In the genomic region with DNA sequence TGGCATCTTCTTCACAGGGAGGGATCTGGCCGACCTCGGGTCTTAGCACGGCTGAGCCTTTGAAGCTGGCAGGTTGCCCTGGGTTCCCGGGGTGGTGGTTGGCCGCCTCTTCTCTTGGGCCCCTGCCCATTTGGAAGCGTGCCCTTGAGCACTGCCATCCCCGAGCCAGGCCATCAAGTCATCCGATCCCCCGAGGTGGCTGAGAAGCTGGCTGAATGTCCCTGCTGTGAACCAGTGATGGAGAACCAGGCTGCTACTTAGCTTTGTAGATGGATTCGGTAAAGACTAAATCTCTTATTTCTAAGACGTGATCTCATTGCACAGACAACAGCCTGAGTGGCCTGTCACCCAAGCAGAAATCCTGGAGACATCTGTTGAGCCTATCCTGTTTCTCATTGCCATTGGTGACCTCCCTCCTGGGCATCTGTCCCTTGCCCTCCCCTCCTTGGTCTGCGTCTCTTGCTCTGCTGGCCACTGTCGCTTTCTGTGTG, we compare ENCODE assay signal across 11 cellular contexts.
DNase-seq lines count a peak whose midpoint lies in the region; ATAC-seq and TF ChIP-seq lines count a peak whose summit lies in the region.
"Had no signal": no experiment of that assay in that cellular context is flagged by ENCODE, and none has a peak within 500 bp of the region (broad histone marks: within the 10 kb centered on the region; RNA-seq: fewer than 3 reads in every experiment).

No MANE protein-coding gene starts in this region.

- peaks cover 28% of the 10 kb centered on the region; the same call in 1 of the 2 replicates for H4K20me1 ChIP-seq in Karpas-422 (ENCODE audit: insufficient read depth, low read depth, low read length)

- no peak overlapping the region for H3K4me2 ChIP-seq in Karpas-422 (ENCODE audit: low read depth, low read length, poor library complexity, severe bottlenecking)
- H3K4me2 ChIP-seq: A549 had no signal

- no peaks in the 10 kb centered on the region for H3K79me2 ChIP-seq in Karpas-422 (ENCODE audit: low read length)

- H3K4me3 ChIP-seq in breast epithelium (no peak overlapping the region), upper lobe of right lung (no peak overlapping the region), Karpas-422 (ENCODE audit: low read length) (no peak overlapping the region)
- H3K4me3 ChIP-seq: A549, cardiac muscle cell had no signal

- H3K36me3 ChIP-seq in breast epithelium (no peaks in the 10 kb centered on the region), upper lobe of right lung (no peaks in the 10 kb centered on the region), Karpas-422 (ENCODE audit: insufficient read depth, low read length) (no peaks in the 10 kb centered on the region)
- H3K36me3 ChIP-seq: cardiac muscle cell had no signal

- TF ChIP-seq CTCF in breast epithelium (IDR thresholded peaks at IDR 0.05) (no peak), upper lobe of right lung (IDR thresholded peaks at IDR 0.05) (no peak)

- H3K27me3 ChIP-seq in breast epithelium, result no peaks in the 10 kb centered on the region
- no peaks in the 10 kb centered on the region for H3K27me3 ChIP-seq in upper lobe of right lung
- H3K27me3 ChIP-seq in Karpas-422 (ENCODE audit: low read length), result no peaks in the 10 kb centered on the region
- H3K27me3 ChIP-seq: cardiac muscle cell had no signal

- DNase-seq in NCI-H510A (lab: John Stamatoyannopoulos, UW), result peak; percentile 27
- no peak for DNase-seq in NCI-H510A treated with DMSO at 0.1 percent for 48 hours (lab: John Stamatoyannopoulos, UW)
- DNase-seq in breast epithelium (ENCODE audit: low spot score in 2 of 2), result peak; percentile 57 to 75
- DNase-seq in medulla oblongata (ENCODE audit: extremely low spot score), result peak; percentile 74
- DNase-seq in upper lobe of right lung, result peak; percentile 73
- DNase-seq in Karpas-422, result no peak
- DNase-seq in NOMO-1 (lab: John Stamatoyannopoulos, UW; ENCODE audit: unreplicated experiment in 2 of 2), result no peak
- DNase-seq: stimulated activated naive CD8-positive, alpha-beta T cell treated with anti-CD3 and anti-CD28 coated beads, Interleukin-15, amount 100 ng/mL, for 72 hours had no signal

- H3K9me2 ChIP-seq in Karpas-422 (replicated peaks; ENCODE audit: insufficient read depth, low read length), result no peaks in the 10 kb centered on the region

- H3K9me3 ChIP-seq in breast epithelium (no peaks in the 10 kb centered on the region), upper lobe of right lung (no peaks in the 10 kb centered on the region), Karpas-422 (ENCODE audit: low read length) (no peaks in the 10 kb centered on the region)
- H3K9me3 ChIP-seq: A549 had no signal

- peaks cover 18 to 24% of the 10 kb centered on the region in 2 donors for H3K4me1 ChIP-seq in breast epithelium
- H3K4me1 ChIP-seq in upper lobe of right lung, result peaks cover 64% of the 10 kb centered on the region
- H3K4me1 ChIP-seq in Karpas-422 (ENCODE audit: low read length), result peaks cover 21% of the 10 kb centered on the region

- no peak overlapping the region for H2AFZ ChIP-seq in Karpas-422 (ENCODE audit: low read length)

- peak overlapping the region in 1 of 2 donors; percentile 68 for H3K27ac ChIP-seq in breast epithelium
- peak overlapping the region; percentile 58 for H3K27ac ChIP-seq in upper lobe of right lung
- no peak overlapping the region for H3K27ac ChIP-seq in Karpas-422 (ENCODE audit: low read length)
- H3K27ac ChIP-seq: cardiac muscle cell had no signal

- peak; percentile 13 for ATAC-seq in upper lobe of right lung
- ATAC-seq in GM21723 (IDR thresholded peaks at IDR 0.05; ENCODE audit: unreplicated experiment), result no peak
- ATAC-seq: A549; stimulated activated naive CD8-positive, alpha-beta T cell treated with anti-CD3 and anti-CD28 coated beads, Interleukin-15, amount 100 ng/mL, for 72 hours had no signal

- intact Hi-C loops in breast epithelium (cut with DNase I; ENCODE audit: low total_unique reads) (no loop called here), upper lobe of right lung (cut with DNase I) (no loop called here)

- no peak for TF ChIP-seq POLR2A in breast epithelium (IDR thresholded peaks at IDR 0.05)

- H3K9ac ChIP-seq in Karpas-422 (ENCODE audit: low read length), result no peak overlapping the region

Comparison
In these comparisons a context has a peak if more than half of its experiments do, and no peak if none do; other contexts are left out.
1. DNase-seq: peak in NCI-H510A (single experiment), breast epithelium (2 of 2), medulla oblongata (single experiment) and upper lobe of right lung (single experiment); none in NCI-H510A treated with DMSO at 0.1 percent for 48 hours (single experiment), Karpas-422 (single experiment) and NOMO-1 (0 of 2).